Comparison of ENCODE assay signal across 20 cellular contexts in the genomic region with DNA sequence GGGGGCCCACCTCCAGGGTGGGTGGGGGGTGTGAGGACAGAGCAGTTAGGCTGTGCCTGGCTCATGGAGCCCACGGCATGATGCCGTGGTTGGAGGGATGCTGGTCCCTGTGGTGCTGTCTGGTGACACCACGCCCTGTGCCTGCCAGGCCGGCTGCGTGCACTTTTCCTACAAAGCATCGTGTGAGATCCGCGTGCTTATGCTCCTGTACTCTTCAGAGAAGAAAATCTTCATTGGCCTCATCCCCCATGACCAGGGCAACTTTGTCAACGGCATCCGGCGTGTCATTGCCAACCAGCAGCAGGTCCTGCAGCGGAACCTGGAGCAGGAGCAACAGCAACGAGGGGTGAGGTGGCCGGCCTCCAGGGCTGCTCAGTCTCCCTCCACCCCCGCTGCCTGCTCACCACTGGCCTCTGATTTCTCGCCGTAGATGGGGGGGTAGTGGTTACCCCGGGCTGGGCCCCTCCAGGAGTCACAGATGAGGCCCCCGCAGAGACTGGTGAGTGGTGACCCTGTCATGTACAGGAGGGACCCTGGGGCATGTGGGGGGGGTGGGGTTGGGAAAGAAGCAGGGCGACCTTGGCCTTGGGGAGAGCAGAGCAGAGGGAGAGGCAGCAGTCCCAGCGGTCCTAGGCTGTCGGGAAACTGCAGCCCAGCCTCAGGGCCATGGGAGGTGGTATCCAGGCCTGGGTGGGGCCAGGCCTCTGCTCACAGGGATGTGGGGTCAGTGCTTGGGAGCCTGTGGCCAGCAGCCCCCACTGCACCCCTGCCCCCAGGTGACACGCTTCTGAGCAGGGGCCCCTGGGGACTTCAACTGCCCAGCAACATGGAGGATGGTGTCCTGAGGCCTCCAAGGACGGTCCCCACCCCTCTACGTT. TPM values are rescaled to one million over a fixed set of nuclear protein-coding genes. Genes with fewer than 3 reads are reported as not detected.
DNase-seq lines count a peak whose midpoint lies in the region; ATAC-seq, FAIRE-seq and TF ChIP-seq lines count a peak whose summit lies in the region.
"Had no signal": no experiment of that assay in that cellular context is flagged by ENCODE, and none has a peak within 500 bp of the region (broad histone marks: within the 10 kb centered on the region; RNA-seq: fewer than 3 reads in every experiment).

No MANE protein-coding gene starts in this region.

- H3K27ac ChIP-seq in SK-N-SH (ENCODE audit: low read depth in 2 of 2, low read length in 1 of 2), result peak overlapping the region; percentile 40 to 65; a peak in 3 of 4 replicates
- H3K27ac ChIP-seq in SJSA1, result peak overlapping the region; percentile 62
- no peak overlapping the region for H3K27ac ChIP-seq in HepG2 (ENCODE audit: extremely low read length, insufficient read depth, low read length)

- H2AFZ ChIP-seq in SK-N-SH (ENCODE audit: low read depth) (no peak overlapping the region), HepG2 (ENCODE audit: low read length) (no peak overlapping the region)

- TF ChIP-seq POLR2A in HepG2 (IDR thresholded peaks at IDR 0.05; ENCODE audit: insufficient read depth in 1 of 2, low read depth in 2 of 2, low read length in 2 of 2) (peak in 1 of 2 experiments; percentile 55; a peak in 3 of 4 replicates), GM12891 (IDR thresholded peaks at IDR 0.05; ENCODE audit: low read depth, low read length) (no peak)

- H3K27me3 ChIP-seq in SK-N-SH (ENCODE audit: insufficient read depth) (no peaks in the 10 kb centered on the region), SJSA1 (replicated peaks) (no peaks in the 10 kb centered on the region), HepG2 (ENCODE audit: control insufficient read depth in 1 of 2, insufficient read depth in 2 of 2, low read length in 2 of 2) (no peaks in the 10 kb centered on the region)
- H3K27me3 ChIP-seq: dorsolateral prefrontal cortex had no signal

- H3K4me3 Mint-ChIP-seq in stimulated activated naive B cell treated with anti-CD40 and anti-IgM and Interleukin-4, amounts not matched to agents 10 μg/mL and 1 μg/mL and 100 μg/mL, for 72 hours, result no peak overlapping the region
- H3K4me3 Mint-ChIP-seq: natural killer cell, type B pancreatic cell had no signal

- no peaks in the 10 kb centered on the region for H3K9me3 ChIP-seq in SK-N-SH
- H3K9me3 ChIP-seq in SJSA1 (replicated peaks), result no peaks in the 10 kb centered on the region
- no peaks in the 10 kb centered on the region for H3K9me3 ChIP-seq in HepG2 (ENCODE audit: low read length)

- peaks cover 28 to 70% of the 10 kb centered on the region in 2 experiments for H3K36me3 ChIP-seq in SK-N-SH (replicated peaks in 1 of 2; ENCODE audit: control insufficient read depth in 1 of 2, insufficient read depth in 2 of 2, low read length in 1 of 2)
- peaks cover 93% of the 10 kb centered on the region for H3K36me3 ChIP-seq in SJSA1
- H3K36me3 ChIP-seq in HepG2 (replicated peaks in 1 of 2; ENCODE audit: control insufficient read depth in 1 of 2, insufficient read depth in 2 of 2, low read length in 2 of 2), result peaks cover 38 to 76% of the 10 kb centered on the region in 2 experiments

- no peak overlapping the region for H3K4me3 ChIP-seq in SK-N-SH (ENCODE audit: low read depth in 2 of 2, low read length in 1 of 2)
- H3K4me3 ChIP-seq in SJSA1, result no peak overlapping the region
- no peak overlapping the region for H3K4me3 ChIP-seq in HepG2 (replicated peaks in 1 of 3; ENCODE audit: insufficient read depth in 1 of 3, low read depth in 2 of 3, low read length in 3 of 3)
- H3K4me3 ChIP-seq: dorsolateral prefrontal cortex had no signal

- no peak for TF ChIP-seq RAD21 in SK-N-SH (IDR thresholded peaks at IDR 0.05; ENCODE audit: low read length)
- no peak for TF ChIP-seq RAD21 in HepG2 (CRISPR knock-in tag; IDR thresholded peaks at IDR 0.05)

- no peaks in the 10 kb centered on the region for H3K27me3 Mint-ChIP-seq in stimulated activated naive B cell treated with anti-CD40 and anti-IgM and Interleukin-4, amounts not matched to agents 10 μg/mL and 1 μg/mL and 100 μg/mL, for 72 hours
- H3K27me3 Mint-ChIP-seq: type B pancreatic cell had no signal

- H3K79me2 ChIP-seq in SK-N-SH (ENCODE audit: insufficient read depth) (peaks cover 28% of the 10 kb centered on the region), HepG2 (ENCODE audit: insufficient read depth, low read length) (peaks cover 6% of the 10 kb centered on the region)

- H3K9ac ChIP-seq in SK-N-SH (no peak overlapping the region), HepG2 (ENCODE audit: insufficient read depth, low read depth, low read length) (no peak overlapping the region)

- POLR2A ChIA-PET in SK-N-SH (lab: Yijun Ruan, JAX), result interaction anchor here (1.3 to 1.9 kb wide), 2 partner anchors 9 to 10 kb away, joined by 5 to 16 read pairs; partner anchors contain the start of gene PTOV1
- POLR2A ChIA-PET in HepG2 (lab: Yijun Ruan, JAX), result interaction anchor here (1.1 to 1.8 kb wide), 3 partner anchors 9 to 10 kb away, joined by 3 to 6 read pairs (median 4); no protein-coding TSS in a partner anchor

- ATAC-seq in SK-N-SH treated with all-trans-retinoic acid at 6 μM for 48 hours (no peak), HepG2 (peak; percentile 8)
- no peak for ATAC-seq in stimulated activated naive B cell treated with anti-CD40 and anti-IgM and Interleukin-4, amounts not matched to agents 10 μg/mL and 1 μg/mL and 100 μg/mL, for 72 hours (replicated peaks)
- ATAC-seq: natural killer cell had no signal

- DNase-seq in SK-N-SH (no peak), SJSA1 (ENCODE audit: low read depth in 1 of 2, low spot score in 2 of 2) (no peak), HepG2 (ENCODE audit: low spot score) (no peak), NCI-H510A (lab: John Stamatoyannopoulos, UW) (no peak), GM12891 (ENCODE audit: insufficient read length, low spot score) (no peak), GM19238 (ENCODE audit: insufficient read length, low spot score) (no peak)
- DNase-seq in stimulated activated naive B cell treated with anti-CD40 and anti-IgM and Interleukin-4, amounts not matched to agents 10 μg/mL and 1 μg/mL and 100 μg/mL, for 72 hours, result no peak
- DNase-seq: amniotic stem cell, DND-41, dorsolateral prefrontal cortex, GOT3, islet precursor cell, natural killer cell, NCI-H1105, NCI-H524 treated with DMSO at 0.1 percent for 48 hours, SIG-M5 had no signal

- H3K9me3 Mint-ChIP-seq in stimulated activated naive B cell treated with anti-CD40 and anti-IgM and Interleukin-4, amounts not matched to agents 10 μg/mL and 1 μg/mL and 100 μg/mL, for 72 hours, result no peaks in the 10 kb centered on the region
- H3K9me3 Mint-ChIP-seq: natural killer cell, type B pancreatic cell had no signal

- CTCF ChIA-PET in SK-N-SH (lab: Yijun Ruan, JAX) (no interaction called here), HepG2 (lab: Yijun Ruan, JAX; ENCODE audit: low intra/inter-chr PET ratio, low total read pairs) (no interaction called here)

- TF ChIP-seq CTCF in SK-N-SH (IDR thresholded peaks at IDR 0.05) (no peak), HepG2 (CRISPR knock-in tag; IDR thresholded peaks at IDR 0.05) (no peak)

- H3K4me2 ChIP-seq in SK-N-SH, result 0 out of 2 replicates have a peak overlapping the region, but pooled peaks have one; percentile 5
- no peak overlapping the region for H3K4me2 ChIP-seq in HepG2 (ENCODE audit: low read depth, low read length)

- H3K9me2 ChIP-seq in SK-N-SH, result no peaks in the 10 kb centered on the region

- peaks cover 59 to 80% of the 10 kb centered on the region in 2 donors for H3K36me3 Mint-ChIP-seq in stimulated activated naive B cell treated with anti-CD40 and anti-IgM and Interleukin-4, amounts not matched to agents 10 μg/mL and 1 μg/mL and 100 μg/mL, for 72 hours
- H3K36me3 Mint-ChIP-seq: natural killer cell had no signal

- peak overlapping the region; percentile 51 for H3K27ac Mint-ChIP-seq in stimulated activated naive B cell treated with anti-CD40 and anti-IgM and Interleukin-4, amounts not matched to agents 10 μg/mL and 1 μg/mL and 100 μg/mL, for 72 hours
- H3K27ac Mint-ChIP-seq: natural killer cell had no signal

- in situ Hi-C loops in HepG2 (cut with HindIII; ENCODE audit: extremely low pct_ligation_motif_present, low pct_unique_long_range_greater_than_20kb), result no loop called here

- FAIRE-seq in HepG2 (lab: Jason Lieb, UNC) (no peak), GM12891 (lab: Jason Lieb, UNC) (no peak)
- FAIRE-seq: frontal cortex, HTR-8/SVneo had no signal

- H3K4me1 ChIP-seq in SK-N-SH (ENCODE audit: control insufficient read depth in 1 of 2, insufficient read depth in 2 of 2, low read depth in 1 of 2, low read length in 1 of 2) (peaks cover 11 to 12% of the 10 kb centered on the region in 2 experiments; a peak in 2 of 4 replicates), SJSA1 (replicated peaks) (peaks cover 27% of the 10 kb centered on the region), HepG2 (ENCODE audit: insufficient read depth, low read length) (peaks cover 11% of the 10 kb centered on the region)

- H4K20me1 ChIP-seq in SK-N-SH (ENCODE audit: insufficient read depth) (peaks cover 55% of the 10 kb centered on the region), HepG2 (ENCODE audit: insufficient read depth, low read length) (peaks cover 4% of the 10 kb centered on the region)

- intact Hi-C loops in HepG2 (cut with micrococcal nuclease; ENCODE audit: unreplicated experiment), result no loop called here

- peaks cover 45% of the 10 kb centered on the region for H3F3A ChIP-seq in SK-N-SH (replicated peaks; ENCODE audit: insufficient read depth)

- no TSS peak for BruUV-seq in HepG2 (replicated peaks; lab: Mats Ljungman, UMichigan)

- H3K4me1 Mint-ChIP-seq in stimulated activated naive B cell treated with anti-CD40 and anti-IgM and Interleukin-4, amounts not matched to agents 10 μg/mL and 1 μg/mL and 100 μg/mL, for 72 hours, result peaks cover 15 to 47% of the 10 kb centered on the region in 2 donors

- TF ChIP-seq EP300 in SK-N-SH (IDR thresholded peaks at IDR 0.05; ENCODE audit: borderline replicate concordance in 1 of 2, low read depth in 1 of 2, low read length in 1 of 2), result no peak
- TF ChIP-seq EP300 in HepG2 (IDR thresholded peaks at IDR 0.05; ENCODE audit: low read depth in 2 of 2, low read length in 2 of 2), result no peak
- no peak for TF ChIP-seq EP300 in HepG2 (CRISPR knock-in tag; IDR thresholded peaks at IDR 0.05; ENCODE audit: borderline replicate concordance)

- WGBS in SK-N-SH (ENCODE audit: low lambda C conversion rate), result 87% methylated on average over 19 of the region's 25 CpGs
- WGBS in HepG2 (ENCODE audit: low lambda C conversion rate), result 93% methylated on average over 5 of the region's 25 CpGs

RNA-seq across cellular contexts. Expression of gene PNKP, which starts 7.3 kb away (rescaled TPM):
- polyA plus RNA-seq in SK-N-SH (2012; rRNA removed), result 45.5 and 52.0 TPM in 2 replicates
- polyA plus RNA-seq in SK-N-SH (2012; cell fraction: cytosol; rRNA removed), result 8.6 and 13.1 TPM in 2 replicates
- 317 and 404 TPM in 2 replicates for polyA plus RNA-seq in SK-N-SH (2012; cell fraction: nucleus; rRNA removed)
- total RNA-seq in SJSA1 (2014; rRNA removed; shearing (Covaris generic)), result 19.6 and 35.0 TPM in 2 replicates
- 12.5 and 27.1 TPM in 2 replicates for total RNA-seq in HepG2 (2016; rRNA removed; fragmentation: Illumina TruSeq; extraction: Trizol)
- 15.1 and 16.6 TPM in 2 replicates for total RNA-seq in HepG2 (2016; cell fraction: cytosol; rRNA removed; fragmentation: Illumina TruSeq; extraction: Trizol; ENCODE audit: low read depth)
- 14.0 and 23.3 TPM in 2 replicates for total RNA-seq in HepG2 (2016; cell fraction: insoluble cytoplasmic fraction; rRNA removed; fragmentation: Illumina TruSeq; extraction: Trizol)
- 10.4 and 12.6 TPM in 2 replicates for total RNA-seq in HepG2 (2016; cell fraction: membrane; rRNA removed; fragmentation: Illumina TruSeq; extraction: Trizol)
- total RNA-seq in HepG2 (2016; cell fraction: nucleus; rRNA removed; fragmentation: Illumina TruSeq; extraction: Trizol), result 22.5 and 24.4 TPM in 2 replicates
- 12.7 and 17.0 TPM in 2 replicates for polyA plus RNA-seq in HepG2 (2011; rRNA removed)
- polyA plus RNA-seq in HepG2 (2011; cell fraction: cytosol; rRNA removed), result 6.9 and 10.2 TPM in 2 replicates
- polyA plus RNA-seq in HepG2 (2011; cell fraction: nucleus; rRNA removed), result 96.1 and 104 TPM in 2 replicates
- polyA plus RNA-seq in HepG2 (2012), result 14.4 and 18.2 TPM in 2 replicates
- polyA plus RNA-seq in HepG2 (2016; cell fraction: cytosol; fragmentation: Illumina TruSeq; extraction: Trizol; ENCODE audit: low read depth), result 6.4 and 8.2 TPM in 2 replicates
- 11.5 and 13.4 TPM in 2 replicates for polyA plus RNA-seq in HepG2 (2016; cell fraction: insoluble cytoplasmic fraction; fragmentation: Illumina TruSeq; extraction: Trizol; ENCODE audit: low read depth)
- polyA plus RNA-seq in HepG2 (2016; cell fraction: membrane; fragmentation: Illumina TruSeq; extraction: Trizol; ENCODE audit: low read depth), result 11.3 and 40.2 TPM in 2 replicates
- polyA plus RNA-seq in HepG2 (2016; cell fraction: nucleus; fragmentation: Illumina TruSeq; extraction: Trizol; ENCODE audit: insufficient read depth, low read depth), result 87.3 and 98.8 TPM in 2 replicates
- 16.1 and 37.1 TPM in 2 replicates for polyA minus RNA-seq in HepG2 (2011; rRNA and poly(A)+ RNA removed; ENCODE audit: low replicate concordance)
- polyA minus RNA-seq in HepG2 (2011; cell fraction: cytosol; rRNA and poly(A)+ RNA removed), result 9.8 and 10.1 TPM in 2 replicates
- polyA minus RNA-seq in HepG2 (2011; cell fraction: nucleus; rRNA and poly(A)+ RNA removed), result 30.5 and 40.2 TPM in 2 replicates
- polyA plus RNA-seq in GM12891 (2012; ENCODE audit: low read depth, missing spikeins), result 35.2 TPM

RNA-seq across cellular contexts. Expression of gene PTOV1, which starts 9.1 kb away (rescaled TPM):
- polyA plus RNA-seq in SK-N-SH (2012; rRNA removed) (56.1 and 95.0 TPM in 2 replicates), HepG2 (2011; rRNA removed) (63.5 and 77.7 TPM in 2 replicates)
- polyA plus RNA-seq in SK-N-SH (2012; cell fraction: cytosol; rRNA removed), result 32.2 and 57.7 TPM in 2 replicates
- 272 and 289 TPM in 2 replicates for polyA plus RNA-seq in SK-N-SH (2012; cell fraction: nucleus; rRNA removed)
- total RNA-seq in SJSA1 (2014; rRNA removed; shearing (Covaris generic)), result 65.8 and 98.0 TPM in 2 replicates
- 59.4 and 68.5 TPM in 2 replicates for total RNA-seq in HepG2 (2016; rRNA removed; fragmentation: Illumina TruSeq; extraction: Trizol)
- 30.7 and 36.0 TPM in 2 replicates for total RNA-seq in HepG2 (2016; cell fraction: cytosol; rRNA removed; fragmentation: Illumina TruSeq; extraction: Trizol; ENCODE audit: low read depth)
- total RNA-seq in HepG2 (2016; cell fraction: insoluble cytoplasmic fraction; rRNA removed; fragmentation: Illumina TruSeq; extraction: Trizol), result 67.3 and 74.4 TPM in 2 replicates
- total RNA-seq in HepG2 (2016; cell fraction: membrane; rRNA removed; fragmentation: Illumina TruSeq; extraction: Trizol), result 45.7 and 54.4 TPM in 2 replicates
- total RNA-seq in HepG2 (2016; cell fraction: nucleus; rRNA removed; fragmentation: Illumina TruSeq; extraction: Trizol), result 68.2 and 84.3 TPM in 2 replicates
- 27.3 and 44.2 TPM in 2 replicates for polyA plus RNA-seq in HepG2 (2011; cell fraction: cytosol; rRNA removed)
- polyA plus RNA-seq in HepG2 (2011; cell fraction: nucleus; rRNA removed), result 387 and 441 TPM in 2 replicates
- 72.7 and 99.0 TPM in 2 replicates for polyA plus RNA-seq in HepG2 (2012)
- polyA plus RNA-seq in HepG2 (2016; cell fraction: cytosol; fragmentation: Illumina TruSeq; extraction: Trizol; ENCODE audit: low read depth), result 24.0 and 27.8 TPM in 2 replicates
- 78.0 and 94.4 TPM in 2 replicates for polyA plus RNA-seq in HepG2 (2016; cell fraction: insoluble cytoplasmic fraction; fragmentation: Illumina TruSeq; extraction: Trizol; ENCODE audit: low read depth)
- 34.7 and 37.3 TPM in 2 replicates for polyA plus RNA-seq in HepG2 (2016; cell fraction: membrane; fragmentation: Illumina TruSeq; extraction: Trizol; ENCODE audit: low read depth)
- polyA plus RNA-seq in HepG2 (2016; cell fraction: nucleus; fragmentation: Illumina TruSeq; extraction: Trizol; ENCODE audit: insufficient read depth, low read depth), result 178 and 181 TPM in 2 replicates
- polyA minus RNA-seq in HepG2 (2011; rRNA and poly(A)+ RNA removed; ENCODE audit: low replicate concordance), result 73.5 and 109 TPM in 2 replicates
- polyA minus RNA-seq in HepG2 (2011; cell fraction: cytosol; rRNA and poly(A)+ RNA removed), result 42.8 and 45.1 TPM in 2 replicates
- 69.0 and 75.8 TPM in 2 replicates for polyA minus RNA-seq in HepG2 (2011; cell fraction: nucleus; rRNA and poly(A)+ RNA removed)
- polyA plus RNA-seq in GM12891 (2012; ENCODE audit: low read depth, missing spikeins), result 50.1 TPM

RNA-seq across cellular contexts. Expression of gene AKT1S1, which starts 17.1 kb away (rescaled TPM):
- polyA plus RNA-seq in SK-N-SH (2012; rRNA removed) (56.7 and 63.7 TPM in 2 replicates), HepG2 (2011; rRNA removed) (27.8 and 30.0 TPM in 2 replicates)
- polyA plus RNA-seq in SK-N-SH (2012; cell fraction: cytosol; rRNA removed), result 37.5 and 51.2 TPM in 2 replicates
- 87.9 and 96.3 TPM in 2 replicates for polyA plus RNA-seq in SK-N-SH (2012; cell fraction: nucleus; rRNA removed)
- total RNA-seq in SJSA1 (2014; rRNA removed; shearing (Covaris generic)), result 2.5 and 8.8 TPM in 2 replicates
- 10.9 and 13.5 TPM in 2 replicates for total RNA-seq in HepG2 (2016; rRNA removed; fragmentation: Illumina TruSeq; extraction: Trizol)
- total RNA-seq in HepG2 (2016; cell fraction: cytosol; rRNA removed; fragmentation: Illumina TruSeq; extraction: Trizol; ENCODE audit: low read depth), result 6.3 and 7.3 TPM in 2 replicates
- total RNA-seq in HepG2 (2016; cell fraction: insoluble cytoplasmic fraction; rRNA removed; fragmentation: Illumina TruSeq; extraction: Trizol), result 10.3 and 14.9 TPM in 2 replicates
- 14.8 and 16.5 TPM in 2 replicates for total RNA-seq in HepG2 (2016; cell fraction: membrane; rRNA removed; fragmentation: Illumina TruSeq; extraction: Trizol)
- total RNA-seq in HepG2 (2016; cell fraction: nucleus; rRNA removed; fragmentation: Illumina TruSeq; extraction: Trizol), result 12.4 and 13.6 TPM in 2 replicates
- 29.0 and 32.7 TPM in 2 replicates for polyA plus RNA-seq in HepG2 (2011; cell fraction: cytosol; rRNA removed)
- polyA plus RNA-seq in HepG2 (2011; cell fraction: nucleus; rRNA removed), result 56.2 and 76.4 TPM in 2 replicates
- polyA plus RNA-seq in HepG2 (2012), result 19.5 and 19.7 TPM in 2 replicates
- 22.7 and 24.3 TPM in 2 replicates for polyA plus RNA-seq in HepG2 (2016; cell fraction: cytosol; fragmentation: Illumina TruSeq; extraction: Trizol; ENCODE audit: low read depth)
- polyA plus RNA-seq in HepG2 (2016; cell fraction: insoluble cytoplasmic fraction; fragmentation: Illumina TruSeq; extraction: Trizol; ENCODE audit: low read depth), result 43.5 and 52.7 TPM in 2 replicates
- polyA plus RNA-seq in HepG2 (2016; cell fraction: membrane; fragmentation: Illumina TruSeq; extraction: Trizol; ENCODE audit: low read depth), result 46.7 and 51.1 TPM in 2 replicates
- 55.9 and 59.4 TPM in 2 replicates for polyA plus RNA-seq in HepG2 (2016; cell fraction: nucleus; fragmentation: Illumina TruSeq; extraction: Trizol; ENCODE audit: insufficient read depth, low read depth)
- polyA minus RNA-seq in HepG2 (2011; rRNA and poly(A)+ RNA removed; ENCODE audit: low replicate concordance), result 25.3 and 37.7 TPM in 2 replicates
- polyA minus RNA-seq in HepG2 (2011; cell fraction: cytosol; rRNA and poly(A)+ RNA removed), result 13.0 and 14.0 TPM in 2 replicates
- 21.9 and 22.5 TPM in 2 replicates for polyA minus RNA-seq in HepG2 (2011; cell fraction: nucleus; rRNA and poly(A)+ RNA removed)
- 14.6 TPM for polyA plus RNA-seq in GM12891 (2012; ENCODE audit: low read depth, missing spikeins)

RNA-seq across cellular contexts. Expression of gene TBC1D17, which starts 17.4 kb away (rescaled TPM):
- polyA plus RNA-seq in SK-N-SH (2012; rRNA removed), result 27.3 and 28.3 TPM in 2 replicates
- 14.9 and 22.0 TPM in 2 replicates for polyA plus RNA-seq in SK-N-SH (2012; cell fraction: cytosol; rRNA removed)
- 76.2 and 78.9 TPM in 2 replicates for polyA plus RNA-seq in SK-N-SH (2012; cell fraction: nucleus; rRNA removed)
- 2.2 and 3.9 TPM in 2 replicates for total RNA-seq in SJSA1 (2014; rRNA removed; shearing (Covaris generic))
- 3.6 and 9.7 TPM in 2 replicates for total RNA-seq in HepG2 (2016; rRNA removed; fragmentation: Illumina TruSeq; extraction: Trizol)
- 3.6 and 4.6 TPM in 2 replicates for total RNA-seq in HepG2 (2016; cell fraction: cytosol; rRNA removed; fragmentation: Illumina TruSeq; extraction: Trizol; ENCODE audit: low read depth)
- 4.5 and 10.0 TPM in 2 replicates for total RNA-seq in HepG2 (2016; cell fraction: insoluble cytoplasmic fraction; rRNA removed; fragmentation: Illumina TruSeq; extraction: Trizol)
- 7.6 and 8.5 TPM in 2 replicates for total RNA-seq in HepG2 (2016; cell fraction: membrane; rRNA removed; fragmentation: Illumina TruSeq; extraction: Trizol)
- 8.6 and 13.7 TPM in 2 replicates for total RNA-seq in HepG2 (2016; cell fraction: nucleus; rRNA removed; fragmentation: Illumina TruSeq; extraction: Trizol)
- polyA plus RNA-seq in HepG2 (2011; rRNA removed), result 16.9 and 21.6 TPM in 2 replicates
- polyA plus RNA-seq in HepG2 (2011; cell fraction: cytosol; rRNA removed), result 7.9 and 12.0 TPM in 2 replicates
- polyA plus RNA-seq in HepG2 (2011; cell fraction: nucleus; rRNA removed), result 83.8 and 108 TPM in 2 replicates
- 19.0 and 23.3 TPM in 2 replicates for polyA plus RNA-seq in HepG2 (2012)
- 4.7 and 5.1 TPM in 2 replicates for polyA plus RNA-seq in HepG2 (2016; cell fraction: cytosol; fragmentation: Illumina TruSeq; extraction: Trizol; ENCODE audit: low read depth)
- polyA plus RNA-seq in HepG2 (2016; cell fraction: insoluble cytoplasmic fraction; fragmentation: Illumina TruSeq; extraction: Trizol; ENCODE audit: low read depth), result 10.7 and 15.1 TPM in 2 replicates
- polyA plus RNA-seq in HepG2 (2016; cell fraction: membrane; fragmentation: Illumina TruSeq; extraction: Trizol; ENCODE audit: low read depth), result 9.3 and 10.8 TPM in 2 replicates
- polyA plus RNA-seq in HepG2 (2016; cell fraction: nucleus; fragmentation: Illumina TruSeq; extraction: Trizol; ENCODE audit: insufficient read depth, low read depth), result 45.7 and 46.6 TPM in 2 replicates
- polyA minus RNA-seq in HepG2 (2011; rRNA and poly(A)+ RNA removed; ENCODE audit: low replicate concordance), result 14.8 and 17.4 TPM in 2 replicates
- polyA minus RNA-seq in HepG2 (2011; cell fraction: cytosol; rRNA and poly(A)+ RNA removed), result 9.8 and 11.2 TPM in 2 replicates
- 16.0 and 24.2 TPM in 2 replicates for polyA minus RNA-seq in HepG2 (2011; cell fraction: nucleus; rRNA and poly(A)+ RNA removed)
- 29.6 TPM for polyA plus RNA-seq in GM12891 (2012; ENCODE audit: low read depth, missing spikeins)

RNA-seq across cellular contexts. Expression of gene IL4I1, which starts 36.6 kb away (rescaled TPM):
- polyA plus RNA-seq in SK-N-SH (2012; rRNA removed), result 0.35 and 0.50 TPM in 2 replicates
- 0.27 and 0.31 TPM in 2 replicates for polyA plus RNA-seq in SK-N-SH (2012; cell fraction: cytosol; rRNA removed)
- 0.76 and 0.97 TPM in 2 replicates for polyA plus RNA-seq in SK-N-SH (2012; cell fraction: nucleus; rRNA removed)
- 0.18 TPM in 1 of 2 replicates, not detected in the other for total RNA-seq in SJSA1 (2014; rRNA removed; shearing (Covaris generic))
- total RNA-seq in HepG2 (2016; rRNA removed; fragmentation: Illumina TruSeq; extraction: Trizol), result not detected in 2 replicates
- total RNA-seq in HepG2 (2016; cell fraction: cytosol; rRNA removed; fragmentation: Illumina TruSeq; extraction: Trizol; ENCODE audit: low read depth), result not detected in 2 replicates
- 0.18 and 0.30 TPM in 2 replicates for total RNA-seq in HepG2 (2016; cell fraction: insoluble cytoplasmic fraction; rRNA removed; fragmentation: Illumina TruSeq; extraction: Trizol)
- total RNA-seq in HepG2 (2016; cell fraction: membrane; rRNA removed; fragmentation: Illumina TruSeq; extraction: Trizol), result not detected in 2 replicates
- not detected in 2 replicates for total RNA-seq in HepG2 (2016; cell fraction: nucleus; rRNA removed; fragmentation: Illumina TruSeq; extraction: Trizol)
- polyA plus RNA-seq in HepG2 (2011; rRNA removed), result not detected in 2 replicates
- polyA plus RNA-seq in HepG2 (2011; cell fraction: cytosol; rRNA removed), result 0.08 TPM in 1 of 2 replicates, not detected in the other
- polyA plus RNA-seq in HepG2 (2011; cell fraction: nucleus; rRNA removed), result 0.16 and 0.28 TPM in 2 replicates
- 0.50 TPM in 1 of 2 replicates, not detected in the other for polyA plus RNA-seq in HepG2 (2012)
- polyA plus RNA-seq in HepG2 (2016; cell fraction: cytosol; fragmentation: Illumina TruSeq; extraction: Trizol; ENCODE audit: low read depth), result 0.29 TPM in 1 of 2 replicates, not detected in the other
- not detected in 2 replicates for polyA plus RNA-seq in HepG2 (2016; cell fraction: insoluble cytoplasmic fraction; fragmentation: Illumina TruSeq; extraction: Trizol; ENCODE audit: low read depth)
- polyA plus RNA-seq in HepG2 (2016; cell fraction: membrane; fragmentation: Illumina TruSeq; extraction: Trizol; ENCODE audit: low read depth), result not detected in 2 replicates
- polyA plus RNA-seq in HepG2 (2016; cell fraction: nucleus; fragmentation: Illumina TruSeq; extraction: Trizol; ENCODE audit: insufficient read depth, low read depth), result not detected in 2 replicates
- 0.09 TPM in 1 of 2 replicates, not detected in the other for polyA minus RNA-seq in HepG2 (2011; rRNA and poly(A)+ RNA removed; ENCODE audit: low replicate concordance)
- polyA minus RNA-seq in HepG2 (2011; cell fraction: cytosol; rRNA and poly(A)+ RNA removed), result not detected in 2 replicates
- not detected in 2 replicates for polyA minus RNA-seq in HepG2 (2011; cell fraction: nucleus; rRNA and poly(A)+ RNA removed)
- polyA plus RNA-seq in GM12891 (2012; ENCODE audit: low read depth, missing spikeins), result 30.1 TPM
